21 cellular contexts compared by ENCODE assay signal in genomic region chr4:84985952-84986351, GRCh38. TPM values are rescaled to one million over a fixed set of nuclear protein-coding genes. Genes with fewer than 3 reads are reported as not detected.
DNase-seq lines count a peak whose midpoint lies in the region; ATAC-seq, FAIRE-seq and TF ChIP-seq lines count a peak whose summit lies in the region.
"Had no signal": no experiment of that assay in that cellular context is flagged by ENCODE, and none has a peak within 500 bp of the region (broad histone marks: within the 10 kb centered on the region; RNA-seq: fewer than 3 reads in every experiment).

No MANE protein-coding gene starts in this region.

- H3K9ac ChIP-seq in keratinocyte (ENCODE audit: control insufficient read depth, extremely low read depth, insufficient read depth, low read length) = no peak overlapping the region

- H3K4me2 ChIP-seq in keratinocyte (ENCODE audit: control insufficient read depth, extremely low read depth, insufficient read depth, low read depth, low read length) = no peak overlapping the region

- in situ Hi-C loops in Caki2 (cut with HindIII; ENCODE audit: low pct_unique_long_range_greater_than_20kb, low sequenced_read_pairs) = no loop called here

- no peaks in the 10 kb centered on the region for H3K27me3 ChIP-seq in bronchial epithelial cell (ENCODE audit: control insufficient read depth, insufficient read depth, low read length)
- no peaks in the 10 kb centered on the region for H3K27me3 ChIP-seq in keratinocyte (ENCODE audit: control insufficient read depth, extremely low read depth, insufficient read depth, low read length)
- H3K27me3 ChIP-seq: vagina had no signal

- H3K79me2 ChIP-seq in keratinocyte (ENCODE audit: control insufficient read depth, insufficient read depth, low read length) = no peaks in the 10 kb centered on the region

- H3K27ac ChIP-seq in keratinocyte (ENCODE audit: control insufficient read depth, insufficient read depth, low read length) = no peak overlapping the region
- H3K27ac ChIP-seq: vagina had no signal

- dilution Hi-C loops in keratinocyte (cut with MboI; ENCODE audit: extremely low pct_ligation_motif_present, low sequenced_read_pairs) = no loop called here

- no peak for ATAC-seq in left lobe of liver
- ATAC-seq: activated T-cell treated with anti-CD3 and anti-CD28 coated beads, Interleukin-2, amount 50 U/mL, for 72 hours; left colon had no signal

- H3K4me1 ChIP-seq in keratinocyte (ENCODE audit: control insufficient read depth, extremely low read depth, insufficient read depth, low read length) = peaks cover 3% of the 10 kb centered on the region
- H3K4me1 ChIP-seq: vagina had no signal

- no peaks in the 10 kb centered on the region for H3K9me1 ChIP-seq in keratinocyte (ENCODE audit: control insufficient read depth, extremely low read depth, insufficient read depth, low read length)

- no peak overlapping the region for H2AFZ ChIP-seq in keratinocyte (ENCODE audit: control insufficient read depth, low read length)

- H3K4me3 ChIP-seq in bronchial epithelial cell (ENCODE audit: low read depth, low read length) (no peak overlapping the region), keratinocyte (ENCODE audit: control insufficient read depth in 2 of 3, extremely low read depth in 1 of 3, insufficient read depth in 2 of 3, low read depth in 1 of 3, low read length in 3 of 3) (no peak overlapping the region)
- H3K4me3 ChIP-seq: vagina had no signal

- DNase-seq in Caki2 (ENCODE audit: low read depth) (peak; percentile 54), LHCN-M2 (ENCODE audit: low read depth) (peak; percentile 89), bronchial epithelial cell (ENCODE audit: low read depth) (peak; percentile 89), keratinocyte (ENCODE audit: low read depth, low spot score) (peak; percentile 44), occipital lobe (lab: John Stamatoyannopoulos, UW) (no peak), NCI-H2081 treated with DMSO at 0.1 percent for 48 hours (lab: John Stamatoyannopoulos, UW) (no peak), hippocampal formation (lab: John Stamatoyannopoulos, UW) (no peak), left lobe of liver (ENCODE audit: low spot score) (no peak)
- DNase-seq: activated CD4-positive, alpha-beta T cell treated with anti-CD3 and anti-CD28 coated beads, Interleukin-2, amount 50 U/mL, for 48 hours; activated naive CD8-positive, alpha-beta T cell treated with anti-CD3 and anti-CD28 coated beads, Interleukin-2, amount 10 ng/mL, durations not matched to agents 7 days and 5 days; activated T-cell treated with anti-CD3 and anti-CD28 coated beads, Interleukin-2, amount 50 U/mL, for 72 hours; Calu3; left colon; NCI-H1694 treated with DMSO at 0.1 percent for 48 hours; NCI-H510A; stimulated activated CD4-positive, alpha-beta T cell treated with anti-CD3 and anti-CD28 coated beads, Interleukin-12 subunit alpha, Interleukin-12 subunit beta, amount 100 ng/mL, for 4 hours had no signal

- FAIRE-seq in bronchial epithelial cell (lab: Jason Lieb, UNC) (no peak), keratinocyte (lab: Jason Lieb, UNC) (no peak)
- FAIRE-seq: endometrium, GM18507, GM19239 had no signal

- H4K20me1 ChIP-seq in keratinocyte (ENCODE audit: control insufficient read depth, extremely low read depth, insufficient read depth, low read length) = no peaks in the 10 kb centered on the region

- no peak for TF ChIP-seq CTCF in bronchial epithelial cell (IDR thresholded peaks at IDR 0.05; ENCODE audit: insufficient read depth, low read length, severe bottlenecking)
- no peak for TF ChIP-seq CTCF in keratinocyte (optimal IDR thresholded peaks at IDR 0.05 in 1 of 3, IDR thresholded peaks at IDR 0.05 in 1 of 3, conservative IDR thresholded peaks at IDR 0.05 in 1 of 3; ENCODE audit: extremely low read depth in 1 of 3, insufficient read depth in 2 of 3, low read length in 3 of 3)

- no peaks in the 10 kb centered on the region for H3K36me3 ChIP-seq in bronchial epithelial cell (ENCODE audit: control insufficient read depth, insufficient read depth, low read length)
- no peaks in the 10 kb centered on the region for H3K36me3 ChIP-seq in keratinocyte (ENCODE audit: control insufficient read depth in 2 of 2, extremely low read depth in 1 of 2, insufficient read depth in 2 of 2, low read length in 2 of 2)
- H3K36me3 ChIP-seq: vagina had no signal

- H3K9me3 ChIP-seq in keratinocyte (ENCODE audit: control insufficient read depth, low read depth, low read length) = no peaks in the 10 kb centered on the region
- H3K9me3 ChIP-seq: vagina had no signal

RNA-seq across cellular contexts. Expression of gene WDFY3, which starts 19.5 kb away (rescaled TPM):
- 20.4 and 30.3 TPM in 2 replicates for total RNA-seq in Caki2 (2014; rRNA removed; shearing (Covaris generic); ENCODE audit: low replicate concordance)
- total RNA-seq in LHCN-M2 (2014; rRNA removed) (38.7 and 48.9 TPM in 2 replicates), bronchial epithelial cell (33.2 and 50.4 TPM in 2 replicates), occipital lobe (208 TPM), left lobe of liver (27.0 TPM)
- polyA plus RNA-seq in LHCN-M2 (2012) = 14.5 TPM
- polyA plus RNA-seq in keratinocyte = 24.8 to 34.2 TPM (median 28.5 TPM) in 3 replicates
- 19.3 TPM for polyA plus RNA-seq in keratinocyte (2011; ENCODE audit: low read depth)
- 12.8 and 23.7 TPM in 2 replicates for polyA plus RNA-seq in keratinocyte (2011; cell fraction: cytosol; rRNA removed)
- polyA plus RNA-seq in keratinocyte (2011; cell fraction: nucleus; rRNA removed) = 59.3 and 60.4 TPM in 2 replicates
- polyA plus RNA-seq in keratinocyte (2012; ENCODE audit: low replicate concordance) = 11.7 and 19.5 TPM in 2 replicates
- polyA minus RNA-seq in keratinocyte = 80.5 to 178 TPM (median 160 TPM) in 3 replicates
- 23.2 TPM for polyA minus RNA-seq in keratinocyte (2011; cell fraction: cytosol; rRNA and poly(A)+ RNA removed)
- polyA minus RNA-seq in keratinocyte (2011; cell fraction: nucleus; rRNA and poly(A)+ RNA removed) = 239 and 361 TPM in 2 replicates
- total RNA-seq: OCI-LY7 had no signal

Comparison
In these comparisons a context has a peak if more than half of its experiments do, and no peak if none do; other contexts are left out.
1. DNase-seq: peak in Caki2 (single experiment), LHCN-M2 (single experiment), bronchial epithelial cell (single experiment) and keratinocyte (single experiment); none in occipital lobe (single experiment), NCI-H2081 treated with DMSO at 0.1 percent for 48 hours (single experiment), hippocampal formation (0 of 2) and left lobe of liver (single experiment).